16 cellular contexts compared by ENCODE assay signal in genomic region chr7:43782768-43783555, GRCh38.
"Had no signal": no experiment of that assay in that cellular context is flagged by ENCODE, and none has a peak within 500 bp of the region (broad histone marks: within the 10 kb centered on the region; RNA-seq: fewer than 3 reads in every experiment).

No MANE protein-coding gene starts in this region.

- FAIRE-seq: astrocyte, frontal cortex, kidney had no signal

- H3K9me3 Mint-ChIP-seq: activated T-cell treated with anti-CD3 and anti-CD28 coated beads, Interleukin-2, amount 50 U/mL, for 72 hours; naive thymus-derived CD4-positive, alpha-beta T cell; T-helper 2 cell treated with Interferon-gamma antibody and Interleukin-4, amounts not matched to agents 5 μg/mL and 100 μg/mL, for 36 hours had no signal

- H3K27me3 ChIP-seq: stomach, uterus had no signal

- H3K4me3 Mint-ChIP-seq: activated T-cell treated with anti-CD3 and anti-CD28 coated beads, Interleukin-2, amount 50 U/mL, for 72 hours; naive thymus-derived CD4-positive, alpha-beta T cell; T-helper 2 cell treated with Interferon-gamma antibody and Interleukin-4, amounts not matched to agents 5 μg/mL and 100 μg/mL, for 36 hours had no signal

- H3K9me3 ChIP-seq: stomach, uterus had no signal

- H3K27me3 Mint-ChIP-seq: naive thymus-derived CD4-positive, alpha-beta T cell had no signal

- H3K4me3 ChIP-seq: stomach, uterus had no signal

- H3K27ac Mint-ChIP-seq: activated T-cell treated with anti-CD3 and anti-CD28 coated beads, Interleukin-2, amount 50 U/mL, for 72 hours; T-helper 2 cell treated with Interferon-gamma antibody and Interleukin-4, amounts not matched to agents 5 μg/mL and 100 μg/mL, for 36 hours had no signal

- DNase-seq: activated CD4-positive, alpha-beta T cell treated with anti-CD3 and anti-CD28 coated beads, Interleukin-2, amount 50 U/mL, for 4 hours; activated naive CD4-positive, alpha-beta T cell; activated T-cell treated with anti-CD3 and anti-CD28 coated beads, Interleukin-2, amount 50 U/mL, for 72 hours; cortex of kidney; effector CD8-positive, alpha-beta T cell; kidney; naive thymus-derived CD4-positive, alpha-beta T cell; posterior cingulate gyrus; stimulated activated CD4-positive, alpha-beta T cell treated with anti-CD3 and anti-CD28 coated beads, Interleukin-15, amount 100 ng/mL, for 24 hours; stimulated activated CD4-positive, alpha-beta T cell treated with anti-CD3 and anti-CD28 coated beads, Interleukin-4, amount 100 ng/mL, for 24 hours; stomach; uterus had no signal

- H3K4me1 ChIP-seq: uterus had no signal

- ATAC-seq: activated CD4-positive, CD25-positive, alpha-beta regulatory T cell treated with anti-CD3 and anti-CD28 coated beads, Interleukin-2, amount 50 U/mL, for 24 hours; activated T-cell treated with anti-CD3 and anti-CD28 coated beads, Interleukin-2, amount 50 U/mL, for 72 hours had no signal

- H3K36me3 ChIP-seq: uterus had no signal
